ENCODE assay signal across 2 cellular contexts in the genomic region with DNA sequence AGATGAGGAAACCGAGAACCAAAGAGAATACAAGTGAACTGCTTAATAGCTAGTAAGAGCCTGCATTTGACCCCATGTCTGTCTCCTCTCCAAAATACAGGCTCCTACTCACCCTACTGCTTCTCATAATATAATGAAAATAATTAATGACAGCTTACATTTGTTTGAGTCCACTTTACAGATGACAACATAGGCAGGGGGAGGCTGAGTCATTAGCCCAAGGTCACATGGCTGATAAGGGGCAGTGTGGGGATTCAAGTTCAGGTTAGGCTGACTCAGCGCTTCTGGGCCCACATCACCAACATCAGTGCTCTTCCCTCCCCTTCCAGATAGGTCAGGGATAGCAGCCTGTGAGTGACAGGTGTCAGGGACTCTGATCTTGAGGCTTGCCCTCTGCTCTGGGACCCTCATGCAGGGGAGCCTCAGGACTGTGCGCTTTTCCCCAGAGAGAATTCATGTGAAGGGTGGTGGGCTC.
TF ChIP-seq lines count a peak whose summit lies in the region.

No MANE protein-coding gene starts in this region.

TF ChIP-seq in SK-N-SH, 30 proteins besides CTCF, POLR2A, EP300 and RAD21 (continued from another document):
- TF ChIP-seq EZH2phosphoT487 (IDR thresholded peaks at IDR 0.05; ENCODE audit: borderline replicate concordance, low read depth), result no peak
- no peak for TF ChIP-seq RCOR1 (IDR thresholded peaks at IDR 0.05; ENCODE audit: low read length)

TF ChIP-seq in SK-N-SH treated with all-trans-retinoic acid at 6 μM for 48 hours, 23 proteins besides CTCF, POLR2A, EP300 and RAD21 (continued from another document):
- no peak for TF ChIP-seq ARNTL (CRISPR knock-in tag; IDR thresholded peaks at IDR 0.05; ENCODE audit: borderline replicate concordance, low read depth)
- TF ChIP-seq, protein P1, sequence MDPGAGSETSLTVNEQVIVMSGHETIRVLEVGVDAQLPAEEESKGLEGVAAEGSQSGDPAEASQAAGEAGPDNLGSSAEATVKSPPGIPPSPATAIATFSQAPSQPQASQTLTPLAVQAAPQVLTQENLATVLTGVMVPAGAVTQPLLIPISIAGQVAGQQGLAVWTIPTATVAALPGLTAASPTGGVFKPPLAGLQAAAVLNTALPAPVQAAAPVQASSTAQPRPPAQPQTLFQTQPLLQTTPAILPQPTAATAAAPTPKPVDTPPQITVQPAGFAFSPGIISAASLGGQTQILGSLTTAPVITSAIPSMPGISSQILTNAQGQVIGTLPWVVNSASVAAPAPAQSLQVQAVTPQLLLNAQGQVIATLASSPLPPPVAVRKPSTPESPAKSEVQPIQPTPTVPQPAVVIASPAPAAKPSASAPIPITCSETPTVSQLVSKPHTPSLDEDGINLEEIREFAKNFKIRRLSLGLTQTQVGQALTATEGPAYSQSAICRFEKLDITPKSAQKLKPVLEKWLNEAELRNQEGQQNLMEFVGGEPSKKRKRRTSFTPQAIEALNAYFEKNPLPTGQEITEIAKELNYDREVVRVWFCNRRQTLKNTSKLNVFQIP (CRISPR knock-in tag; IDR thresholded peaks at IDR 0.05; ENCODE audit: borderline replicate concordance, low read depth), result no peak
- TF ChIP-seq, protein P2, sequence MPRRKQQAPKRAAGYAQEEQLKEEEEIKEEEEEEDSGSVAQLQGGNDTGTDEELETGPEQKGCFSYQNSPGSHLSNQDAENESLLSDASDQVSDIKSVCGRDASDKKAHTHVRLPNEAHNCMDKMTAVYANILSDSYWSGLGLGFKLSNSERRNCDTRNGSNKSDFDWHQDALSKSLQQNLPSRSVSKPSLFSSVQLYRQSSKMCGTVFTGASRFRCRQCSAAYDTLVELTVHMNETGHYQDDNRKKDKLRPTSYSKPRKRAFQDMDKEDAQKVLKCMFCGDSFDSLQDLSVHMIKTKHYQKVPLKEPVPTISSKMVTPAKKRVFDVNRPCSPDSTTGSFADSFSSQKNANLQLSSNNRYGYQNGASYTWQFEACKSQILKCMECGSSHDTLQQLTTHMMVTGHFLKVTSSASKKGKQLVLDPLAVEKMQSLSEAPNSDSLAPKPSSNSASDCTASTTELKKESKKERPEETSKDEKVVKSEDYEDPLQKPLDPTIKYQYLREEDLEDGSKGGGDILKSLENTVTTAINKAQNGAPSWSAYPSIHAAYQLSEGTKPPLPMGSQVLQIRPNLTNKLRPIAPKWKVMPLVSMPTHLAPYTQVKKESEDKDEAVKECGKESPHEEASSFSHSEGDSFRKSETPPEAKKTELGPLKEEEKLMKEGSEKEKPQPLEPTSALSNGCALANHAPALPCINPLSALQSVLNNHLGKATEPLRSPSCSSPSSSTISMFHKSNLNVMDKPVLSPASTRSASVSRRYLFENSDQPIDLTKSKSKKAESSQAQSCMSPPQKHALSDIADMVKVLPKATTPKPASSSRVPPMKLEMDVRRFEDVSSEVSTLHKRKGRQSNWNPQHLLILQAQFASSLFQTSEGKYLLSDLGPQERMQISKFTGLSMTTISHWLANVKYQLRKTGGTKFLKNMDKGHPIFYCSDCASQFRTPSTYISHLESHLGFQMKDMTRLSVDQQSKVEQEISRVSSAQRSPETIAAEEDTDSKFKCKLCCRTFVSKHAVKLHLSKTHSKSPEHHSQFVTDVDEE (CRISPR knock-in tag; IDR thresholded peaks at IDR 0.05), result no peak
- TF ChIP-seq ZFP3 (CRISPR knock-in tag; IDR thresholded peaks at IDR 0.05), result no peak
- TF ChIP-seq OSR1 (CRISPR knock-in tag; IDR thresholded peaks at IDR 0.05), result no peak
- no peak for TF ChIP-seq PPARA (CRISPR knock-in tag; IDR thresholded peaks at IDR 0.05; ENCODE audit: borderline replicate concordance)
TF ChIP-seq in SK-N-SH treated with all-trans-retinoic acid at 6 μM for 48 hours: peak in this region for 0.
